Comparison of ENCODE assay signal across 9 cellular contexts in the genomic region with DNA sequence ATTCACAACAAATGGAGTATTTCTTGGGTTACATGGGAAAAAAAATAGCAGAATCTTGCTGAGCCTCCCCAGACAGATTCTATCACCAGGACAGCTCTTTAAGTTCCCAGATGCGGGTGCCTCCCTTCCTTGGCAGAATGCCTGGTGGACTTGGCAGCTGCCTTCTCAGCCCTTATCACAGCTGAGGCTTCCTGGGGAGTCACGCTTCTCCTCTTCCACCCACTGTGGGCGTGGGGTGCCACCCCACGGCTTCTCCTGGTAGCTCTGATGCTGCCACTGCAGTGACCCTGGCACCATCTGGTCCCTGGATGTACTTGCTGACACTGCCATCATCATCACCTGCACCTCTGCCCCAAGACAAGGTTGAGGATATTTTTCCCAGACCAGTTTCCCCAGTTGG. TPM values are rescaled to one million over a fixed set of nuclear protein-coding genes. Genes with fewer than 3 reads are reported as not detected.
DNase-seq lines count a peak whose midpoint lies in the region; FAIRE-seq and TF ChIP-seq lines count a peak whose summit lies in the region.
"Had no signal": no experiment of that assay in that cellular context is flagged by ENCODE, and none has a peak within 500 bp of the region (broad histone marks: within the 10 kb centered on the region; RNA-seq: fewer than 3 reads in every experiment).

No MANE protein-coding gene starts in this region.

- no peaks in the 10 kb centered on the region for H3K9me3 Mint-ChIP-seq in progenitor cell of endocrine pancreas (ENCODE audit: low read depth)
- H3K9me3 Mint-ChIP-seq: stimulated activated naive CD8-positive, alpha-beta T cell treated with anti-CD3 and anti-CD28 coated beads, Interleukin-15, Interleukin-2, amounts not matched to agents 100 ng/mL and 50 ng/mL, for 24 hours had no signal

- H3K4me2 ChIP-seq in GM23248 (ENCODE audit: unreplicated experiment): no peak overlapping the region

- DNase-seq in GM12892 (ENCODE audit: insufficient read length): no peak
- peak; percentile 7 for DNase-seq in GM23248
- DNase-seq in NCI-H1105 (lab: John Stamatoyannopoulos, UW): peak; percentile 85
- DNase-seq in bronchial epithelial cell (ENCODE audit: low read depth): peak; percentile 46
- DNase-seq in myocyte (ENCODE audit: low read depth): peak; percentile 83
- DNase-seq in amniotic stem cell (lab: John Stamatoyannopoulos, UW): no peak
- DNase-seq in progenitor cell of endocrine pancreas (ENCODE audit: low spot score, unreplicated experiment): no peak
- no peak for DNase-seq in stimulated activated CD4-positive, alpha-beta T cell treated with anti-CD3 and anti-CD28 coated beads, Interleukin-2, amount 100 ng/mL, for 48 hours

- H3F3A ChIP-seq in GM23248 (ENCODE audit: insufficient read depth): no peaks in the 10 kb centered on the region

- no peak overlapping the region for H3K4me3 ChIP-seq in GM23248
- no peak overlapping the region for H3K4me3 ChIP-seq in bronchial epithelial cell (ENCODE audit: low read depth, low read length)

- no peak overlapping the region for H3K9ac ChIP-seq in GM23248

- peak; percentile 63 for TF ChIP-seq CTCF in bronchial epithelial cell (IDR thresholded peaks at IDR 0.05; ENCODE audit: insufficient read depth, low read length, severe bottlenecking)
- TF ChIP-seq CTCF in progenitor cell of endocrine pancreas (IDR thresholded peaks at IDR 0.05; ENCODE audit: unreplicated experiment): no peak

- no peaks in the 10 kb centered on the region for H3K9me3 ChIP-seq in GM23248 (ENCODE audit: low read depth)

- no peak overlapping the region for H2AFZ ChIP-seq in GM23248

- H3K27ac Mint-ChIP-seq in progenitor cell of endocrine pancreas: no peak overlapping the region
- H3K27ac Mint-ChIP-seq: stimulated activated naive CD8-positive, alpha-beta T cell treated with anti-CD3 and anti-CD28 coated beads, Interleukin-15, Interleukin-2, amounts not matched to agents 100 ng/mL and 50 ng/mL, for 24 hours had no signal

- H3K4me1 ChIP-seq in GM23248 (ENCODE audit: insufficient read depth): no peaks in the 10 kb centered on the region

- no peak overlapping the region for H3K4me3 Mint-ChIP-seq in progenitor cell of endocrine pancreas (ENCODE audit: low read depth)
- H3K4me3 Mint-ChIP-seq: stimulated activated naive CD8-positive, alpha-beta T cell treated with anti-CD3 and anti-CD28 coated beads, Interleukin-15, Interleukin-2, amounts not matched to agents 100 ng/mL and 50 ng/mL, for 24 hours had no signal

- no peak overlapping the region for H3K27ac ChIP-seq in GM23248

- H3K36me3 Mint-ChIP-seq in progenitor cell of endocrine pancreas (ENCODE audit: insufficient read depth): no peaks in the 10 kb centered on the region

- no peaks in the 10 kb centered on the region for H3K4me1 Mint-ChIP-seq in progenitor cell of endocrine pancreas (ENCODE audit: low read depth)

- no peaks in the 10 kb centered on the region for H3K9me2 ChIP-seq in GM23248 (ENCODE audit: insufficient read depth)

- H3K27me3 Mint-ChIP-seq in progenitor cell of endocrine pancreas: no peaks in the 10 kb centered on the region

- no peaks in the 10 kb centered on the region for H3K27me3 ChIP-seq in GM23248 (replicated peaks; ENCODE audit: insufficient read depth)
- H3K27me3 ChIP-seq in bronchial epithelial cell (ENCODE audit: control insufficient read depth, insufficient read depth, low read length): no peaks in the 10 kb centered on the region

- no peaks in the 10 kb centered on the region for H3K79me2 ChIP-seq in GM23248 (ENCODE audit: insufficient read depth)

- TF ChIP-seq POLR2A in GM12892 (IDR thresholded peaks at IDR 0.05; ENCODE audit: low read depth, low read length): no peak

- FAIRE-seq in GM12892 (lab: Jason Lieb, UNC) (peak; percentile 76), bronchial epithelial cell (lab: Jason Lieb, UNC) (no peak)

- 22 to 34% methylated on average over 4 of the region's 4 CpGs for WGBS in GM23248 (ENCODE audit: low coverage in 1 of 2, low lambda C conversion rate in 2 of 2, missing lambda C conversion rate in 2 of 2), 2 experiments

- in situ Hi-C loops in GM23248 (cut with MboI): no loop called here

- no peaks in the 10 kb centered on the region for H4K20me1 ChIP-seq in GM23248 (ENCODE audit: insufficient read depth)

- H3K36me3 ChIP-seq in GM23248 (ENCODE audit: low read depth) (no peaks in the 10 kb centered on the region), bronchial epithelial cell (ENCODE audit: control insufficient read depth, insufficient read depth, low read length) (no peaks in the 10 kb centered on the region)

RNA-seq across cellular contexts. Expression of a gene that starts 16.2 kb away (rescaled TPM):
- not detected for polyA plus RNA-seq in GM12892 (2012; ENCODE audit: missing spikeins)
- not detected in 2 replicates for total RNA-seq in GM23248 (2014; rRNA removed; shearing (Covaris generic))
- not detected in 2 replicates for polyA plus RNA-seq in GM23248 (2016; fragmentation: Nextera tagmentation; extraction: Ambion mirVana)
- total RNA-seq in bronchial epithelial cell (not detected in 2 replicates), myocyte (not detected in 2 replicates), progenitor cell of endocrine pancreas (0.67 and 2.7 TPM in 2 replicates)
- not detected for polyA plus RNA-seq in myocyte (2012)

Comparison
In these comparisons a context has a peak if more than half of its experiments do, and no peak if none do; other contexts are left out.
1. DNase-seq: peak in GM23248 (single experiment), NCI-H1105 (single experiment), bronchial epithelial cell (single experiment) and myocyte (single experiment); none in GM12892 (single experiment), amniotic stem cell (single experiment), progenitor cell of endocrine pancreas (single experiment) and stimulated activated CD4-positive, alpha-beta T cell treated with anti-CD3 and anti-CD28 coated beads, Interleukin-2, amount 100 ng/mL, for 48 hours (0 of 2).